Comparison of ENCODE assay signal across 11 cellular contexts in the genomic region with DNA sequence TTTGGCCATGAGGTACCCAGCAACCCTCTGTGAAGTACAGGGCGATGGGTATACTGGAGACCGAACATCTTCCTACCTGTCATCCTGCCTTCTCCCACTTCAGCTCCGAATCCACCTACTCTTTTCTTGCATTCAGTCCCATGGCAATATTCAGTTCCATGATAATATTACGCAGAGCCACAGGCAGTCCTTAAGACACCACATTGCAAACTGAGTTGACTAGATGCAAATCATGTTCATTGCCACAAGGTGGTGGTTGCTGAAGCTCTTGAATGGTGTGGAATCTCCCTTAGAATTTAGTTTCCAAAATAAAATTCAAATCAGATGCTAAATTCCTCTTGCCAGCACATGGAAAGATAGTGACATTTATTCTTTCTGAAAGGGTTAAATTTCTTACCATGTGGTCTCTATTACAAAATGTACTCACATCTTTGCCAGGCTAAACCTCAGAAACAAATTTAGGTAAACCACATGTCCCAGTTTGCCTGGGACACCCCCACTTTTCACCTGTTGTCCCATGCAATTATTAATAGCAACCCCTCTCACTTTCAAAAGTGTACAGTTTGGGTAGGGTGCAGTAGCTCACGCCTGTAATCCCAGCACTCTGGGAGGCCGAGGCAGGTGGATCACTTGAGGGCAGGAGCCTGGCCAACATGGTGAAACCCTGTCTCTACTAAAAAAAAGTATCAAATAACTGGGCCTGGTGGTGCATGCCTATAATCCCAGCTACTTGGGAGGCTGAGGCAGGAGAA. TPM values are rescaled to one million over a fixed set of nuclear protein-coding genes. Genes with fewer than 3 reads are reported as not detected.
DNase-seq lines count a peak whose midpoint lies in the region; ATAC-seq, FAIRE-seq and TF ChIP-seq lines count a peak whose summit lies in the region.
"Had no signal": no experiment of that assay in that cellular context is flagged by ENCODE, and none has a peak within 500 bp of the region (broad histone marks: within the 10 kb centered on the region; RNA-seq: fewer than 3 reads in every experiment).

No MANE protein-coding gene starts in this region.

- H3K36me3 Mint-ChIP-seq in CD8-positive, alpha-beta memory T cell, result peaks cover 0 to 5% (median 0%) of the 10 kb centered on the region in 3 donors
- H3K36me3 Mint-ChIP-seq in naive thymus-derived CD4-positive, alpha-beta T cell, result no peaks in the 10 kb centered on the region

- peaks cover 7% of the 10 kb centered on the region for H3K4me1 ChIP-seq in CD8-positive, alpha-beta memory T cell (ENCODE audit: insufficient read depth, low read length)
- H3K4me1 ChIP-seq in naive thymus-derived CD4-positive, alpha-beta T cell (ENCODE audit: control insufficient read depth in 2 of 2, insufficient read depth in 2 of 2, low read length in 2 of 2), result peaks cover 5 to 8% of the 10 kb centered on the region in 2 donors
- H3K4me1 ChIP-seq in pancreas, result peaks cover 5 to 15% (median 12%) of the 10 kb centered on the region in 3 donors

- no peaks in the 10 kb centered on the region for H3K9me3 ChIP-seq in CD8-positive, alpha-beta memory T cell (ENCODE audit: low read length)
- no peaks in the 10 kb centered on the region for H3K9me3 ChIP-seq in naive thymus-derived CD4-positive, alpha-beta T cell (ENCODE audit: control insufficient read depth in 2 of 3, low read length in 3 of 3)
- no peaks in the 10 kb centered on the region for H3K9me3 ChIP-seq in pancreas

- H3K4me3 ChIP-seq in CD8-positive, alpha-beta memory T cell (ENCODE audit: low read length), result no peak overlapping the region
- H3K4me3 ChIP-seq in HFF-Myc (replicated peaks; ENCODE audit: low read depth, low read length) (no peak overlapping the region), brain microvascular endothelial cell (ENCODE audit: low read depth, low read length) (no peak overlapping the region), H7 (ENCODE audit: insufficient read depth, low read depth, low read length) (no peak overlapping the region), pancreas (no peak overlapping the region)
- no peak overlapping the region for H3K4me3 ChIP-seq in naive thymus-derived CD4-positive, alpha-beta T cell (ENCODE audit: low read length)

- peak overlapping the region in 6 of 8 donors; percentile 26 to 98 (median 64) for H3K27ac Mint-ChIP-seq in CD8-positive, alpha-beta memory T cell
- peak overlapping the region in 7 of 9 donors; percentile 49 to 98 (median 87) for H3K27ac Mint-ChIP-seq in naive thymus-derived CD4-positive, alpha-beta T cell

- CTCF ChIA-PET in CD8-positive, alpha-beta memory T cell (lab: Charles Lee), result interaction anchor here (1.0 to 1.8 kb wide), 3 partner anchors 15 to 144 kb away, joined by 3 to 4 read pairs (median 4); partner anchors contain the start of gene ARMC8
- CTCF ChIA-PET in naive thymus-derived CD4-positive, alpha-beta T cell (lab: Charles Lee), result interaction anchor here (0.6 to 1.4 kb wide), 6 partner anchors 24 to 305 kb away, joined by 3 to 4 read pairs (median 3); no protein-coding TSS in a partner anchor

- H3K4me1 Mint-ChIP-seq in CD8-positive, alpha-beta memory T cell, result peaks cover 21 to 30% (median 28%) of the 10 kb centered on the region in 3 donors
- peaks cover 10 to 32% (median 28%) of the 10 kb centered on the region in 7 donors for H3K4me1 Mint-ChIP-seq in naive thymus-derived CD4-positive, alpha-beta T cell

- TF ChIP-seq CTCF in HFF-Myc (IDR thresholded peaks at IDR 0.05; ENCODE audit: low read depth, low read length, missing control alignments), result peak; percentile 14
- peak; percentile 55 for TF ChIP-seq CTCF in brain microvascular endothelial cell (IDR thresholded peaks at IDR 0.05; ENCODE audit: low read depth, low read length, missing control alignments)
- no peak for TF ChIP-seq CTCF in pancreas (IDR thresholded peaks at IDR 0.05)

- H3K4me3 Mint-ChIP-seq in CD8-positive, alpha-beta memory T cell, result peak overlapping the region in 4 of 7 donors; percentile 3 to 95 (median 44)
- peak overlapping the region in 4 of 10 donors; percentile 27 to 56 (median 43) for H3K4me3 Mint-ChIP-seq in naive thymus-derived CD4-positive, alpha-beta T cell

- H3K27ac ChIP-seq in CD8-positive, alpha-beta memory T cell (ENCODE audit: low read depth, low read length), result no peak overlapping the region
- H3K27ac ChIP-seq in brain microvascular endothelial cell (no peak overlapping the region), pancreas (no peak overlapping the region)
- H3K27ac ChIP-seq in naive thymus-derived CD4-positive, alpha-beta T cell (ENCODE audit: low read depth, low read length), result no peak overlapping the region
- H3K27ac ChIP-seq: WERI-Rb-1 had no signal

- H3K27me3 Mint-ChIP-seq in CD8-positive, alpha-beta memory T cell, result peaks cover 0 to 4% of the 10 kb centered on the region in 2 donors
- peaks cover 0 to 16% (median 0%) of the 10 kb centered on the region in 5 donors for H3K27me3 Mint-ChIP-seq in naive thymus-derived CD4-positive, alpha-beta T cell

- no peaks in the 10 kb centered on the region for H3K9me3 Mint-ChIP-seq in CD8-positive, alpha-beta memory T cell
- H3K9me3 Mint-ChIP-seq in naive thymus-derived CD4-positive, alpha-beta T cell, result no peaks in the 10 kb centered on the region

- POLR2A ChIA-PET in CD8-positive, alpha-beta memory T cell (lab: Charles Lee), result no interaction called here
- POLR2A ChIA-PET in naive thymus-derived CD4-positive, alpha-beta T cell (lab: Charles Lee), result interaction anchor here (0.7 to 1.1 kb wide), 3 partner anchors 144 to 156 kb away, joined by 3 to 4 read pairs (median 3); partner anchors contain the start of genes ARMC8 and DBR1

- H3K36me3 ChIP-seq in CD8-positive, alpha-beta memory T cell (ENCODE audit: insufficient read depth, low read length), result no peaks in the 10 kb centered on the region
- H3K36me3 ChIP-seq in brain microvascular endothelial cell (replicated peaks) (no peaks in the 10 kb centered on the region), H7 (replicated peaks; ENCODE audit: control insufficient read depth, insufficient read depth, low read length) (no peaks in the 10 kb centered on the region), pancreas (no peaks in the 10 kb centered on the region)
- peaks cover 0 to 3% (median 0%) of the 10 kb centered on the region in 3 experiments for H3K36me3 ChIP-seq in naive thymus-derived CD4-positive, alpha-beta T cell (ENCODE audit: control insufficient read depth in 2 of 3, insufficient read depth in 3 of 3, low read length in 3 of 3)
- H3K36me3 ChIP-seq: WERI-Rb-1 had no signal

- intact Hi-C loops in naive thymus-derived CD4-positive, alpha-beta T cell (cut with micrococcal nuclease), result loop anchor here in 1 of 2 donors (5.0 kb wide), 3 partner anchors 261 to 591 kb away; partner anchors contain the start of gene CEP70
- intact Hi-C loops in pancreas (cut with DNase I), result no loop called here

- WGBS in pancreas, 2 donors, result 84% methylated on average over 6 of the region's 6 CpGs

- no peak for DNase-seq in CD8-positive, alpha-beta memory T cell
- DNase-seq in HFF-Myc (ENCODE audit: extremely low read depth, low read depth) (no peak), brain microvascular endothelial cell (peak; percentile 9), H7 (no peak), pancreas (no peak)
- DNase-seq in naive thymus-derived CD4-positive, alpha-beta T cell, result no peak
- DNase-seq: KBM-7, midbrain, WERI-Rb-1 had no signal

- FAIRE-seq in pancreas (lab: Jason Lieb, UNC), result no peak
- FAIRE-seq: G401.6 had no signal

- in situ Hi-C loops in brain microvascular endothelial cell (cut with HindIII; ENCODE audit: low pct_ligation_motif_present, low sequenced_read_pairs), result no loop called here

- H3K27me3 ChIP-seq in CD8-positive, alpha-beta memory T cell (ENCODE audit: insufficient read depth, low read length, poor library complexity, severe bottlenecking), result no peaks in the 10 kb centered on the region
- H3K27me3 ChIP-seq in brain microvascular endothelial cell (replicated peaks), result peaks cover 3% of the 10 kb centered on the region
- H3K27me3 ChIP-seq in naive thymus-derived CD4-positive, alpha-beta T cell (ENCODE audit: control insufficient read depth in 2 of 2, insufficient read depth in 2 of 2, low read length in 2 of 2), result no peaks in the 10 kb centered on the region
- H3K27me3 ChIP-seq in H7 (ENCODE audit: control insufficient read depth, insufficient read depth, low read length), result no peaks in the 10 kb centered on the region
- no peaks in the 10 kb centered on the region for H3K27me3 ChIP-seq in pancreas

- ATAC-seq in naive thymus-derived CD4-positive, alpha-beta T cell, result no peak
- ATAC-seq in GM21576 (IDR thresholded peaks at IDR 0.05; ENCODE audit: unreplicated experiment) (no peak), pancreas (no peak)

RNA-seq across cellular contexts. Expression of gene NME9, which starts 1.7 kb away (rescaled TPM):
- total RNA-seq in CD8-positive, alpha-beta memory T cell, result not detected
- polyA plus RNA-seq in CD8-positive, alpha-beta memory T cell, result 0.44 TPM
- total RNA-seq in naive thymus-derived CD4-positive, alpha-beta T cell, result 1 to 10 TPM in 2 of 5 experiments, under 1 TPM in 2, not detected in 1; 0.69 to 2.0 (median 1.2) TPM
- under 1 TPM; 0.52 to 0.71 TPM for polyA plus RNA-seq in naive thymus-derived CD4-positive, alpha-beta T cell
- total RNA-seq in H7 (2014; rRNA removed; shearing (Covaris generic)), result 0.35 TPM in 1 of 2 replicates, not detected in the other
- 1 to 10 TPM in 1 of 6 donors, under 1 TPM in 5; 0.47 to 1.8 (median 0.77) TPM for total RNA-seq in pancreas
- 1 to 10 TPM in 1 of 2 donors, under 1 TPM in 1; 0.91 to 3.5 TPM for polyA plus RNA-seq in pancreas

RNA-seq across cellular contexts. Expression of gene MRAS, which starts 17.1 kb away (rescaled TPM):
- under 1 TPM; 0.28 to 0.38 TPM for total RNA-seq in CD8-positive, alpha-beta memory T cell
- polyA plus RNA-seq in CD8-positive, alpha-beta memory T cell, result 0.38 TPM
- 1 to 10 TPM in 2 of 5 experiments, under 1 TPM in 3; 0.05 to 4.9 (median 0.80) TPM for total RNA-seq in naive thymus-derived CD4-positive, alpha-beta T cell
- polyA plus RNA-seq in naive thymus-derived CD4-positive, alpha-beta T cell, result not detected
- 24.4 and 32.0 TPM in 2 replicates for total RNA-seq in H7 (2014; rRNA removed; shearing (Covaris generic))
- 10 to 100 TPM in 1 of 6 donors, 1 to 10 TPM in 5; 2.3 to 12.6 (median 5.6) TPM for total RNA-seq in pancreas
- polyA plus RNA-seq in pancreas, result 1 to 10 TPM; 2.8 to 5.3 TPM

Comparison
In these comparisons a context has a peak if more than half of its experiments do, and no peak if none do; other contexts are left out.
1. CTCF ChIP-seq: peak in HFF-Myc (single experiment) and brain microvascular endothelial cell (single experiment); none in pancreas (0 of 4).